In genomic region chr2:227932403-227932802, GRCh38 we compare ENCODE assay signal across 1 cellular context.
TF ChIP-seq lines count a peak whose summit lies in the region.

No MANE protein-coding gene starts in this region.

TF ChIP-seq in GM23338, 12 proteins besides CTCF, POLR2A, EP300 and RAD21:
- TF ChIP-seq ZNF462 (CRISPR knock-in tag; IDR thresholded peaks at IDR 0.05) (no peak), NANOG (IDR thresholded peaks at IDR 0.05; ENCODE audit: borderline replicate concordance) (no peak), REST (IDR thresholded peaks at IDR 0.05; ENCODE audit: unreplicated experiment) (no peak), EZH2 (IDR thresholded peaks at IDR 0.05; ENCODE audit: low read depth, unreplicated experiment) (no peak), ZNF331 (CRISPR knock-in tag; IDR thresholded peaks at IDR 0.05; ENCODE audit: low read depth) (no peak), POLR2AphosphoS5 (IDR thresholded peaks at IDR 0.05; ENCODE audit: low read depth) (no peak), STAT1 (IDR thresholded peaks at IDR 0.05; ENCODE audit: unreplicated experiment) (no peak), EZH2phosphoT487 (IDR thresholded peaks at IDR 0.05; ENCODE audit: unreplicated experiment) (no peak), ZNF114 (CRISPR knock-in tag; IDR thresholded peaks at IDR 0.05) (no peak), JUNB (IDR thresholded peaks at IDR 0.05; ENCODE audit: unreplicated experiment) (no peak), ETS1 (IDR thresholded peaks at IDR 0.05) (no peak), CREB1 (CRISPR knock-in tag; IDR thresholded peaks at IDR 0.05; ENCODE audit: low read depth) (no peak)
